25 cellular contexts compared by ENCODE assay signal in genomic region chr7:132377043-132377442, GRCh38.
A peak's percentile ranks its signal among the peaks of the same experiment; 100 is the strongest.
DNase-seq lines count a peak whose midpoint lies in the region; ATAC-seq, FAIRE-seq and TF ChIP-seq lines count a peak whose summit lies in the region.
"Had no signal": no experiment of that assay in that cellular context is flagged by ENCODE, and none has a peak within 500 bp of the region (broad histone marks: within the 10 kb centered on the region; RNA-seq: fewer than 3 reads in every experiment).

No MANE protein-coding gene starts in this region.

- H3K36me3 Mint-ChIP-seq in osteocyte (ENCODE audit: unreplicated experiment), result no peaks in the 10 kb centered on the region
- no peaks in the 10 kb centered on the region for H3K36me3 Mint-ChIP-seq in CD8-positive, alpha-beta T cell

- TF ChIP-seq POLR2A in HepG2 (IDR thresholded peaks at IDR 0.05; ENCODE audit: insufficient read depth in 1 of 2, low read depth in 2 of 2, low read length in 2 of 2) (no peak), gastroesophageal sphincter (IDR thresholded peaks at IDR 0.05) (no peak)

- H3K27ac ChIP-seq in liver (ENCODE audit: low read depth in 1 of 2, low read length in 2 of 2), result no peak overlapping the region
- H3K27ac ChIP-seq in HepG2 (ENCODE audit: extremely low read length, insufficient read depth, low read length), result no peak overlapping the region
- H3K27ac ChIP-seq in gastroesophageal sphincter, result peak overlapping the region in 3 of 4 donors; percentile 56 to 74 (median 60)
- H3K27ac ChIP-seq in CD8-positive, alpha-beta T cell (ENCODE audit: low read depth, low read length), result no peak overlapping the region
- H3K27ac ChIP-seq: left lung, SJSA1, upper lobe of left lung had no signal

- H3K4me1 Mint-ChIP-seq in osteocyte (ENCODE audit: unreplicated experiment), result peaks cover 41% of the 10 kb centered on the region
- H3K4me1 Mint-ChIP-seq in CD8-positive, alpha-beta T cell (ENCODE audit: low read depth), result no peaks in the 10 kb centered on the region

- no peaks in the 10 kb centered on the region for H3K36me3 ChIP-seq in liver (ENCODE audit: control insufficient read depth in 4 of 4, insufficient read depth in 3 of 4, low read depth in 1 of 4, low read length in 3 of 4)
- H3K36me3 ChIP-seq in HepG2 (replicated peaks in 1 of 2; ENCODE audit: control insufficient read depth in 1 of 2, insufficient read depth in 2 of 2, low read length in 2 of 2), result no peaks in the 10 kb centered on the region
- H3K36me3 ChIP-seq in gastroesophageal sphincter, result no peaks in the 10 kb centered on the region
- no peaks in the 10 kb centered on the region for H3K36me3 ChIP-seq in CD8-positive, alpha-beta T cell (ENCODE audit: insufficient read depth, low read length)
- H3K36me3 ChIP-seq: breast epithelium, HAP-1, left lung, SJSA1, stomach, upper lobe of left lung had no signal

- H3K4me3 Mint-ChIP-seq in osteocyte (ENCODE audit: unreplicated experiment), result peak overlapping the region; percentile 2
- H3K4me3 Mint-ChIP-seq in CD8-positive, alpha-beta T cell, result no peak overlapping the region
- H3K4me3 Mint-ChIP-seq: T-helper 1 cell treated with Interleukin-12 subunit alpha and Interleukin-12 subunit beta and Interleukin-4 antibody, amounts not matched to agents 30 μg/mL and 1 μg/mL, for 36 hours had no signal

- H3K27me3 ChIP-seq in liver (ENCODE audit: control insufficient read depth in 4 of 4, insufficient read depth in 4 of 4, low read length in 3 of 4) (no peaks in the 10 kb centered on the region), HepG2 (ENCODE audit: control insufficient read depth in 1 of 2, insufficient read depth in 2 of 2, low read length in 2 of 2) (no peaks in the 10 kb centered on the region; a peak in 1 of 5 replicates), gastroesophageal sphincter (no peaks in the 10 kb centered on the region)
- H3K27me3 ChIP-seq in CD8-positive, alpha-beta T cell (ENCODE audit: insufficient read depth, low read length), result no peaks in the 10 kb centered on the region
- H3K27me3 ChIP-seq: breast epithelium, stomach, upper lobe of left lung had no signal

- no peak overlapping the region for H3K4me2 ChIP-seq in HepG2 (ENCODE audit: low read depth, low read length)

- BruUV-seq in HepG2 (replicated peaks; lab: Mats Ljungman, UMichigan), result no TSS peak

- intact Hi-C loops in HepG2 (cut with micrococcal nuclease; ENCODE audit: unreplicated experiment), result no loop called here
- intact Hi-C loops in CD8-positive, alpha-beta T cell (cut with DNase I, micrococcal nuclease), result no loop called here

- TF ChIP-seq EP300 in HepG2 (IDR thresholded peaks at IDR 0.05; ENCODE audit: low read depth in 2 of 2, low read length in 2 of 2) (no peak), HepG2 (CRISPR knock-in tag; IDR thresholded peaks at IDR 0.05; ENCODE audit: borderline replicate concordance) (no peak), gastroesophageal sphincter (IDR thresholded peaks at IDR 0.05) (no peak)

- H3K9me3 ChIP-seq in liver (ENCODE audit: control insufficient read depth in 4 of 4, low read length in 3 of 4), result no peaks in the 10 kb centered on the region
- H3K9me3 ChIP-seq in HepG2 (ENCODE audit: low read length), result no peaks in the 10 kb centered on the region
- no peaks in the 10 kb centered on the region for H3K9me3 ChIP-seq in gastroesophageal sphincter
- no peaks in the 10 kb centered on the region for H3K9me3 ChIP-seq in CD8-positive, alpha-beta T cell (ENCODE audit: low read length)
- H3K9me3 ChIP-seq: breast epithelium, HAP-1, left lung, SJSA1, stomach, upper lobe of left lung had no signal

- no peaks in the 10 kb centered on the region for H4K20me1 ChIP-seq in HepG2 (ENCODE audit: insufficient read depth, low read length)

- H3K4me3 ChIP-seq in liver (ENCODE audit: low read depth in 1 of 3, low read length in 3 of 3), result no peak overlapping the region
- H3K4me3 ChIP-seq in HepG2 (replicated peaks in 1 of 3; ENCODE audit: insufficient read depth in 1 of 3, low read depth in 2 of 3, low read length in 3 of 3), result no peak overlapping the region
- no peak overlapping the region for H3K4me3 ChIP-seq in gastroesophageal sphincter
- no peak overlapping the region for H3K4me3 ChIP-seq in CD8-positive, alpha-beta T cell (ENCODE audit: low read depth, low read length)
- H3K4me3 ChIP-seq: breast epithelium, HAP-1, left lung, SJSA1, stomach, upper lobe of left lung had no signal

- POLR2A ChIA-PET in HepG2 (lab: Yijun Ruan, JAX), result no interaction called here
- POLR2A ChIA-PET in CD8-positive, alpha-beta T cell (lab: Charles Lee), result no interaction called here
- POLR2A ChIA-PET in GM10248 (lab: Yijun Ruan, JAX), result no interaction called here

- no peak for FAIRE-seq in HepG2 (lab: Jason Lieb, UNC)
- FAIRE-seq: RCC 7860 had no signal

- CTCF ChIA-PET in HepG2 (lab: Yijun Ruan, JAX; ENCODE audit: low intra/inter-chr PET ratio, low total read pairs) (no interaction called here), GM10248 (lab: Yijun Ruan, JAX) (no interaction called here)
- CTCF ChIA-PET in CD8-positive, alpha-beta T cell (lab: Charles Lee), result no interaction called here

- H2AFZ ChIP-seq in HepG2 (ENCODE audit: low read length), result no peak overlapping the region

- 21% methylated on average over 1 of the region's 1 CpG for WGBS in liver
- 0% methylated on average over 1 of the region's 1 CpG for WGBS in HepG2 (ENCODE audit: low lambda C conversion rate)
- 22 to 23% methylated on average over 1 of the region's 1 CpG for WGBS in gastroesophageal sphincter (ENCODE audit: low coverage in 1 of 2), 2 donors

- peak overlapping the region; percentile 68 for H3K27ac Mint-ChIP-seq in osteocyte (ENCODE audit: unreplicated experiment)
- no peak overlapping the region for H3K27ac Mint-ChIP-seq in CD8-positive, alpha-beta T cell
- H3K27ac Mint-ChIP-seq: T-helper 1 cell treated with Interleukin-12 subunit alpha and Interleukin-12 subunit beta and Interleukin-4 antibody, amounts not matched to agents 30 μg/mL and 1 μg/mL, for 36 hours had no signal

- TF ChIP-seq CTCF in liver (IDR thresholded peaks at IDR 0.05; ENCODE audit: low read depth, low read length, missing input control) (no peak), HepG2 (CRISPR knock-in tag; IDR thresholded peaks at IDR 0.05) (no peak), gastroesophageal sphincter (IDR thresholded peaks at IDR 0.05) (no peak), osteocyte (IDR thresholded peaks at IDR 0.05) (no peak), omental fat pad (IDR thresholded peaks at IDR 0.05) (no peak), GM10248 (IDR thresholded peaks at IDR 0.05; ENCODE audit: control extremely low read depth, extremely low read depth, low read depth, missing control alignments) (no peak)
- no peak for TF ChIP-seq CTCF in CD8-positive, alpha-beta T cell (IDR thresholded peaks at IDR 0.05)

- H3K9ac ChIP-seq in liver (ENCODE audit: low read depth in 1 of 2, low read length in 2 of 2) (no peak overlapping the region), HepG2 (ENCODE audit: insufficient read depth, low read depth, low read length) (no peak overlapping the region)

- TF ChIP-seq RAD21 in liver (IDR thresholded peaks at IDR 0.05) (no peak), HepG2 (CRISPR knock-in tag; IDR thresholded peaks at IDR 0.05) (no peak)

- no peak for DNase-seq in HepG2 (ENCODE audit: low spot score)
- no peak for DNase-seq in osteocyte (ENCODE audit: extremely low spot score, unreplicated experiment)
- no peak for DNase-seq in omental fat pad (ENCODE audit: low spot score)
- no peak for DNase-seq in CD8-positive, alpha-beta T cell
- no peak for DNase-seq in NCI-H748 (lab: John Stamatoyannopoulos, UW; ENCODE audit: unreplicated experiment)
- no peak for DNase-seq in GM10248 (ENCODE audit: extremely low spot score)
- DNase-seq: activated CD8-positive, alpha-beta memory T cell treated with anti-CD3 and anti-CD28 coated beads for 24 hours; activated naive CD4-positive, alpha-beta T cell; activated T-cell treated with anti-CD3 and anti-CD28 coated beads, Interleukin-2, amount 50 U/mL, for 1 hour; cortex of kidney; DMS79 treated with DMSO at 0.1 percent for 48 hours; head of caudate nucleus; left lung; NCI-H187; NCI-H526; stimulated activated CD8-positive, alpha-beta memory T cell treated with anti-CD3 and anti-CD28 coated beads, Interleukin-4, amount 100 ng/mL, for 48 hours; stomach; upper lobe of left lung had no signal

- H3K4me1 ChIP-seq in liver (ENCODE audit: control insufficient read depth in 4 of 4, insufficient read depth in 4 of 4, low read length in 3 of 4) (peaks cover 0 to 42% (median 35%) of the 10 kb centered on the region in 4 donors), HepG2 (ENCODE audit: insufficient read depth, low read length) (no peaks in the 10 kb centered on the region), gastroesophageal sphincter (peaks cover 0 to 39% (median 9%) of the 10 kb centered on the region in 3 donors)
- H3K4me1 ChIP-seq in CD8-positive, alpha-beta T cell (ENCODE audit: insufficient read depth, low read length), result no peaks in the 10 kb centered on the region
- H3K4me1 ChIP-seq: HAP-1, SJSA1, upper lobe of left lung had no signal

- H3K79me2 ChIP-seq in HepG2 (ENCODE audit: insufficient read depth, low read length), result no peaks in the 10 kb centered on the region

- no peaks in the 10 kb centered on the region for H3K9me3 Mint-ChIP-seq in osteocyte (ENCODE audit: unreplicated experiment)
- no peaks in the 10 kb centered on the region for H3K9me3 Mint-ChIP-seq in CD8-positive, alpha-beta T cell
- H3K9me3 Mint-ChIP-seq: T-helper 1 cell treated with Interleukin-12 subunit alpha and Interleukin-12 subunit beta and Interleukin-4 antibody, amounts not matched to agents 30 μg/mL and 1 μg/mL, for 36 hours had no signal

- H3K27me3 Mint-ChIP-seq in osteocyte (ENCODE audit: unreplicated experiment), result no peaks in the 10 kb centered on the region
- H3K27me3 Mint-ChIP-seq in CD8-positive, alpha-beta T cell (ENCODE audit: low read depth), result peaks cover 4% of the 10 kb centered on the region

- in situ Hi-C loops in HepG2 (cut with HindIII; ENCODE audit: extremely low pct_ligation_motif_present, low pct_unique_long_range_greater_than_20kb), result no loop called here

- no peak for ATAC-seq in HepG2
- ATAC-seq in gastroesophageal sphincter, result no peak
- no peak for ATAC-seq in omental fat pad (ENCODE audit: low FRiP score)
- ATAC-seq in CD8-positive, alpha-beta T cell, result no peak
- ATAC-seq: left lung had no signal

TF ChIP-seq in liver, 16 proteins besides CTCF, POLR2A, EP300 and RAD21 (continues in another document):
- TF ChIP-seq YY1 (IDR thresholded peaks at IDR 0.05), result no peak

TF ChIP-seq in HepG2, 621 proteins besides CTCF, POLR2A, EP300 and RAD21 (continues in another document):
- TF ChIP-seq ZMAT5 (CRISPR knock-in tag; IDR thresholded peaks at IDR 0.05; ENCODE audit: borderline replicate concordance, low read depth), result no peak

Comparison
In these comparisons a context has a peak if more than half of its experiments do, and no peak if none do; other contexts are left out.
1. H3K27ac ChIP-seq: peak in gastroesophageal sphincter (3 of 4); none in liver (0 of 2), HepG2 (single experiment) and CD8-positive, alpha-beta T cell (single experiment).